In genomic region chr15:65323071-65323511, GRCh38 we compare ENCODE assay signal across 12 cellular contexts. TPM values are rescaled to one million over a fixed set of nuclear protein-coding genes. Genes with fewer than 3 reads are reported as not detected.
DNase-seq lines count a peak whose midpoint lies in the region; ATAC-seq, FAIRE-seq and TF ChIP-seq lines count a peak whose summit lies in the region.
"Had no signal": no experiment of that assay in that cellular context is flagged by ENCODE, and none has a peak within 500 bp of the region (broad histone marks: within the 10 kb centered on the region; RNA-seq: fewer than 3 reads in every experiment).

No MANE protein-coding gene starts in this region.

- DNase-seq in BE2C (peak; percentile 97), NCI-H2081 treated with DMSO at 0.1 percent for 48 hours (lab: John Stamatoyannopoulos, UW) (peak; percentile 31), K562 (ENCODE audit: extremely low read depth in 1 of 4, low spot score in 3 of 4) (peak in 2 of 4 experiments; percentile 48 to 60), left lobe of liver (ENCODE audit: low spot score) (peak; percentile 54), UCSD-AML1 (lab: John Stamatoyannopoulos, UW; ENCODE audit: unreplicated experiment) (no peak)
- no peak for DNase-seq in activated CD8-positive, alpha-beta memory T cell treated with anti-CD3 and anti-CD28 coated beads for 24 hours
- DNase-seq in stimulated activated naive CD8-positive, alpha-beta T cell treated with anti-CD3 and anti-CD28 coated beads, Interleukin-15, Interleukin-2, amounts not matched to agents 100 U/mL and 50 U/mL, for 24 hours: no peak
- DNase-seq: CD4-positive, CD25-positive, alpha-beta regulatory T cell; gastrocnemius medialis; stimulated activated CD8-positive, alpha-beta memory T cell treated with anti-CD3 and anti-CD28 coated beads, Interleukin-4, amount 100 ng/mL, for 48 hours had no signal

- H3K9me1 ChIP-seq in K562 (ENCODE audit: control insufficient read depth, insufficient read depth, low read length): no peaks in the 10 kb centered on the region

- H3K4me1 ChIP-seq in BE2C: peaks cover 15% of the 10 kb centered on the region
- peaks cover 0 to 7% of the 10 kb centered on the region in 2 experiments; a peak in 2 of 5 replicates for H3K4me1 ChIP-seq in K562 (replicated peaks in 1 of 2; ENCODE audit: control insufficient read depth in 2 of 2, insufficient read depth in 2 of 2, low read length in 2 of 2)
- H3K4me1 ChIP-seq: gastrocnemius medialis had no signal

- CTCF ChIA-PET in K562 (lab: Yijun Ruan, JAX; ENCODE audit: low intra/inter-chr PET ratio): no interaction called here

- H3K27ac ChIP-seq in K562 (ENCODE audit: extremely low read depth, low read depth, low read length): no peak overlapping the region
- H3K27ac ChIP-seq: gastrocnemius medialis had no signal

- no peak overlapping the region for H3K4me3 ChIP-seq in BE2C (ENCODE audit: low read depth, low read length)
- no peak overlapping the region for H3K4me3 ChIP-seq in K562
- H3K4me3 ChIP-seq: gastrocnemius medialis had no signal

- POLR2A ChIA-PET in K562 (lab: Yijun Ruan, JAX): interaction anchor here (0.6 to 13.2 kb wide), 7 partner anchors 8 to 240 kb away, joined by 3 to 194 read pairs (median 3); partner anchors contain the start of gene RNU5B-1

- intact Hi-C loops in K562 (cut with micrococcal nuclease): no loop called here

- H3K27me3 ChIP-seq in BE2C (no peaks in the 10 kb centered on the region), K562 (ENCODE audit: control insufficient read depth in 2 of 2, insufficient read depth in 2 of 2, low read length in 2 of 2) (peaks cover 11 to 29% of the 10 kb centered on the region in 2 experiments; a peak in 4 of 5 replicates)
- H3K27me3 ChIP-seq: gastrocnemius medialis had no signal

- no TSS peak for BruUV-seq in K562 (replicated peaks; lab: Mats Ljungman, UMichigan)

- H2AFZ ChIP-seq in K562 (ENCODE audit: low read depth, low read length): no peak overlapping the region

- TF ChIP-seq RAD21 in K562 (CRISPR knock-in tag; conservative IDR thresholded peaks at IDR 0.05 in 1 of 2, IDR thresholded peaks at IDR 0.05 in 1 of 2): no peak

- TF ChIP-seq EP300 in K562 (IDR thresholded peaks at IDR 0.05; ENCODE audit: low read length): no peak

- H3K36me3 ChIP-seq in BE2C: no peaks in the 10 kb centered on the region
- H3K36me3 ChIP-seq in K562 (ENCODE audit: control insufficient read depth, insufficient read depth, low read length): no peaks in the 10 kb centered on the region
- H3K36me3 ChIP-seq: gastrocnemius medialis had no signal

- no peak for TF ChIP-seq CTCF in BE2C (IDR thresholded peaks at IDR 0.05; ENCODE audit: low read depth, low read length)
- TF ChIP-seq CTCF in K562 (IDR thresholded peaks at IDR 0.05 in 2 of 3, conservative IDR thresholded peaks at IDR 0.05 in 1 of 3; ENCODE audit: insufficient read depth in 2 of 3, low read depth in 1 of 3, low read length in 3 of 3): 0 out of 6 replicates have a peak, but pooled peaks of 1 of the 3 experiments have one; percentile 3

- no peaks in the 10 kb centered on the region for H3K79me2 ChIP-seq in K562 (ENCODE audit: control insufficient read depth, insufficient read depth, low read length)

- TF ChIP-seq POLR2A in K562 (conservative IDR thresholded peaks at IDR 0.05): no peak

- WGBS in K562 (ENCODE audit: insufficient coverage, low coverage, missing lambda C conversion rate): 3% methylated on average over 9 of the region's 9 CpGs

- H3K9ac ChIP-seq in K562 (ENCODE audit: insufficient read depth in 1 of 2, low read depth in 2 of 2, low read length in 2 of 2): peak overlapping the region in 1 of 2 experiments; percentile 68; a peak in 2 of 4 replicates

- ATAC-seq in K562 (peak; percentile 48), left lobe of liver (peak; percentile 39), GM21717 (IDR thresholded peaks at IDR 0.05; ENCODE audit: unreplicated experiment) (no peak)
- ATAC-seq in stimulated activated naive CD8-positive, alpha-beta T cell treated with anti-CD3 and anti-CD28 coated beads, Interleukin-15, Interleukin-2, amounts not matched to agents 100 U/mL and 50 U/mL, for 24 hours: no peak

- peak; percentile 78 for FAIRE-seq in K562 (lab: Jason Lieb, UNC)

- no peaks in the 10 kb centered on the region for H4K20me1 ChIP-seq in K562 (replicated peaks; ENCODE audit: control insufficient read depth, insufficient read depth, low read length)

- in situ Hi-C loops in K562 (cut with MboI): loop anchor here (5.0 kb wide), 1 partner anchor 59 kb away; no protein-coding TSS in a partner anchor

- no peak overlapping the region for H3K4me2 ChIP-seq in K562 (ENCODE audit: insufficient read depth, low read length)

- H3K9me3 ChIP-seq in BE2C: no peaks in the 10 kb centered on the region
- no peaks in the 10 kb centered on the region for H3K9me3 ChIP-seq in K562 (replicated peaks; ENCODE audit: control insufficient read depth, insufficient read depth, low read depth, low read length)
- H3K9me3 ChIP-seq: gastrocnemius medialis had no signal

RNA-seq across cellular contexts. Expression of gene RNU5B-1, which starts 18.6 kb away (rescaled TPM):
- polyA plus RNA-seq in BE2C (2012; ENCODE audit: insufficient read depth, insufficient read length, low read depth): not detected
- under 0.01 TPM in 2 replicates for total RNA-seq in K562 (2011; cell fraction: chromatin; rRNA removed; ENCODE audit: low replicate concordance)
- total RNA-seq in K562 (2011; cell fraction: nucleolus; rRNA removed): under 0.01 TPM in 2 replicates
- under 0.01 TPM in 2 replicates for total RNA-seq in K562 (2011; cell fraction: nucleoplasm; rRNA removed)
- total RNA-seq in K562 (2014; rRNA removed) (not detected in 2 replicates), K562 (2014; rRNA removed; fragmentation: Illumina TruSeq; extraction: Trizol) (not detected in 2 replicates), K562 (2015; rRNA removed; fragmentation: Illumina TruSeq; extraction: Trizol) (not detected in 2 replicates), K562 (2021) (14.2 TPM in 1 of 2 replicates, not detected in the other), left lobe of liver (not detected)
- polyA plus RNA-seq in K562 (2011; rRNA removed) (not detected in 2 replicates), K562 (2014; fragmentation: Illumina TruSeq; extraction: Trizol) (not detected in 2 replicates), K562 (2014; fragmentation: Nextera tagmentation; extraction: Ambion mirVana) (not detected), K562 (2014; rRNA removed) (not detected in 2 replicates)
- not detected in 2 replicates for polyA plus RNA-seq in K562 (2011; cell fraction: cytosol; rRNA removed)
- polyA plus RNA-seq in K562 (2011; cell fraction: nucleus; rRNA removed): under 0.01 TPM in 1 of 2 replicates, not detected in the other
- polyA plus RNA-seq in K562 (2012): not detected in 2 replicates
- polyA minus RNA-seq in K562 (2011; rRNA and poly(A)+ RNA removed): under 0.01 TPM in 2 replicates
- 577 and 858 TPM in 2 replicates for polyA minus RNA-seq in K562 (2011; cell fraction: cytosol; rRNA and poly(A)+ RNA removed)
- polyA minus RNA-seq in K562 (2011; cell fraction: nucleus; rRNA and poly(A)+ RNA removed): under 0.01 TPM in 2 replicates
- total RNA-seq: CD4-positive, CD25-positive, alpha-beta regulatory T cell; gastrocnemius medialis had no signal
- polyA plus RNA-seq: CD4-positive, CD25-positive, alpha-beta regulatory T cell had no signal

RNA-seq across cellular contexts. Expression of gene RNU5A-1, which starts 27.2 kb away (rescaled TPM):
- polyA plus RNA-seq in BE2C (2012; ENCODE audit: insufficient read depth, insufficient read length, low read depth): not detected
- under 0.01 TPM in 2 replicates for total RNA-seq in K562 (2011; cell fraction: chromatin; rRNA removed; ENCODE audit: low replicate concordance)
- total RNA-seq in K562 (2011; cell fraction: nucleolus; rRNA removed): under 0.01 TPM in 2 replicates
- under 0.01 TPM in 2 replicates for total RNA-seq in K562 (2011; cell fraction: nucleoplasm; rRNA removed)
- total RNA-seq in K562 (2014; rRNA removed) (not detected in 2 replicates), K562 (2014; rRNA removed; fragmentation: Illumina TruSeq; extraction: Trizol) (not detected in 2 replicates), K562 (2015; rRNA removed; fragmentation: Illumina TruSeq; extraction: Trizol) (not detected in 2 replicates), K562 (2021) (not detected in 2 replicates), left lobe of liver (not detected)
- polyA plus RNA-seq in K562 (2011; rRNA removed) (not detected in 2 replicates), K562 (2014; fragmentation: Illumina TruSeq; extraction: Trizol) (not detected in 2 replicates), K562 (2014; fragmentation: Nextera tagmentation; extraction: Ambion mirVana) (not detected), K562 (2014; rRNA removed) (not detected in 2 replicates)
- not detected in 2 replicates for polyA plus RNA-seq in K562 (2011; cell fraction: cytosol; rRNA removed)
- polyA plus RNA-seq in K562 (2011; cell fraction: nucleus; rRNA removed): under 0.01 TPM in 2 replicates
- not detected in 2 replicates for polyA plus RNA-seq in K562 (2012)
- polyA minus RNA-seq in K562 (2011; rRNA and poly(A)+ RNA removed): under 0.01 TPM in 2 replicates
- 268 TPM in 1 of 2 replicates, not detected in the other for polyA minus RNA-seq in K562 (2011; cell fraction: cytosol; rRNA and poly(A)+ RNA removed)
- under 0.01 TPM in 2 replicates for polyA minus RNA-seq in K562 (2011; cell fraction: nucleus; rRNA and poly(A)+ RNA removed)
- total RNA-seq: CD4-positive, CD25-positive, alpha-beta regulatory T cell; gastrocnemius medialis; osteocyte had no signal
- polyA plus RNA-seq: CD4-positive, CD25-positive, alpha-beta regulatory T cell had no signal

RNA-seq across cellular contexts. Expression of gene PARP16, which starts 36.4 kb away (rescaled TPM):
- 8.2 TPM for polyA plus RNA-seq in BE2C (2012; ENCODE audit: insufficient read depth, insufficient read length, low read depth)
- 3.3 and 4.7 TPM in 2 replicates for total RNA-seq in K562 (2011; cell fraction: chromatin; rRNA removed; ENCODE audit: low replicate concordance)
- total RNA-seq in K562 (2011; cell fraction: nucleolus; rRNA removed): 3.4 and 3.7 TPM in 2 replicates
- total RNA-seq in K562 (2011; cell fraction: nucleoplasm; rRNA removed): 5.7 and 9.5 TPM in 2 replicates
- total RNA-seq in K562 (2014; rRNA removed) (5.1 and 6.7 TPM in 2 replicates), K562 (2014; rRNA removed; fragmentation: Illumina TruSeq; extraction: Trizol) (6.4 and 7.0 TPM in 2 replicates), K562 (2015; rRNA removed; fragmentation: Illumina TruSeq; extraction: Trizol) (5.8 and 6.3 TPM in 2 replicates), K562 (2021) (7.6 TPM in 2 replicates), left lobe of liver (9.8 TPM)
- polyA plus RNA-seq in K562 (2011; rRNA removed) (7.5 and 10.3 TPM in 2 replicates), K562 (2014; fragmentation: Illumina TruSeq; extraction: Trizol) (8.2 and 9.9 TPM in 2 replicates), K562 (2014; fragmentation: Nextera tagmentation; extraction: Ambion mirVana) (1 to 10 TPM; 3.0 to 5.6 TPM), K562 (2014; rRNA removed) (5.8 and 7.8 TPM in 2 replicates)
- 8.2 and 9.6 TPM in 2 replicates for polyA plus RNA-seq in K562 (2011; cell fraction: cytosol; rRNA removed)
- polyA plus RNA-seq in K562 (2011; cell fraction: nucleus; rRNA removed): 6.6 and 10.2 TPM in 2 replicates
- 6.6 and 14.9 TPM in 2 replicates for polyA plus RNA-seq in K562 (2012)
- 5.6 and 6.8 TPM in 2 replicates for polyA minus RNA-seq in K562 (2011; rRNA and poly(A)+ RNA removed)
- polyA minus RNA-seq in K562 (2011; cell fraction: cytosol; rRNA and poly(A)+ RNA removed): 3.6 and 4.6 TPM in 2 replicates
- polyA minus RNA-seq in K562 (2011; cell fraction: nucleus; rRNA and poly(A)+ RNA removed): 1.3 and 3.4 TPM in 2 replicates

RNA-seq across cellular contexts. Expression of gene IGDCC3, which starts 54.7 kb away (rescaled TPM):
- polyA plus RNA-seq in BE2C (2012; ENCODE audit: insufficient read depth, insufficient read length, low read depth): 92.6 TPM
- not detected in 2 replicates for total RNA-seq in K562 (2011; cell fraction: chromatin; rRNA removed; ENCODE audit: low replicate concordance)
- total RNA-seq in K562 (2011; cell fraction: nucleolus; rRNA removed): not detected in 2 replicates
- not detected in 2 replicates for total RNA-seq in K562 (2011; cell fraction: nucleoplasm; rRNA removed)
- not detected in 2 replicates for total RNA-seq in K562 (2014; rRNA removed)
- total RNA-seq in K562 (2014; rRNA removed; fragmentation: Illumina TruSeq; extraction: Trizol): not detected in 2 replicates
- total RNA-seq in K562 (2015; rRNA removed; fragmentation: Illumina TruSeq; extraction: Trizol): not detected in 2 replicates
- total RNA-seq in K562 (2021): 0.07 TPM in 1 of 2 replicates, not detected in the other
- polyA plus RNA-seq in K562 (2011; rRNA removed): not detected in 2 replicates
- polyA plus RNA-seq in K562 (2011; cell fraction: cytosol; rRNA removed): not detected in 2 replicates
- polyA plus RNA-seq in K562 (2011; cell fraction: nucleus; rRNA removed): not detected in 2 replicates
- polyA plus RNA-seq in K562 (2012): not detected in 2 replicates
- not detected in 2 replicates for polyA plus RNA-seq in K562 (2014; fragmentation: Illumina TruSeq; extraction: Trizol)
- polyA plus RNA-seq in K562 (2014; fragmentation: Nextera tagmentation; extraction: Ambion mirVana): not detected
- 0.03 TPM in 1 of 2 replicates, not detected in the other for polyA plus RNA-seq in K562 (2014; rRNA removed)
- polyA minus RNA-seq in K562 (2011; rRNA and poly(A)+ RNA removed): not detected in 2 replicates
- polyA minus RNA-seq in K562 (2011; cell fraction: cytosol; rRNA and poly(A)+ RNA removed): not detected in 2 replicates
- polyA minus RNA-seq in K562 (2011; cell fraction: nucleus; rRNA and poly(A)+ RNA removed): not detected in 2 replicates
- 0.23 TPM for total RNA-seq in left lobe of liver
- total RNA-seq: CD4-positive, CD25-positive, alpha-beta regulatory T cell; gastrocnemius medialis had no signal
- polyA plus RNA-seq: CD4-positive, CD25-positive, alpha-beta regulatory T cell had no signal

Comparison
In these comparisons a context has a peak if more than half of its experiments do, and no peak if none do; other contexts are left out.
1. DNase-seq: peak in BE2C (single experiment), NCI-H2081 treated with DMSO at 0.1 percent for 48 hours (single experiment) and left lobe of liver (single experiment); none in activated CD8-positive, alpha-beta memory T cell treated with anti-CD3 and anti-CD28 coated beads for 24 hours (single experiment), stimulated activated naive CD8-positive, alpha-beta T cell treated with anti-CD3 and anti-CD28 coated beads, Interleukin-15, Interleukin-2, amounts not matched to agents 100 U/mL and 50 U/mL, for 24 hours (single experiment) and UCSD-AML1 (single experiment).
2. ATAC-seq: peak in K562 (single experiment) and left lobe of liver (single experiment); none in stimulated activated naive CD8-positive, alpha-beta T cell treated with anti-CD3 and anti-CD28 coated beads, Interleukin-15, Interleukin-2, amounts not matched to agents 100 U/mL and 50 U/mL, for 24 hours (single experiment) and GM21717 (single experiment).